ENCODE assay signal across 19 cellular contexts in genomic region chr13:20241593-20241992, GRCh38. TPM values are rescaled to one million over a fixed set of nuclear protein-coding genes. Genes with fewer than 3 reads are reported as not detected.
DNase-seq lines count a peak whose midpoint lies in the region; ATAC-seq and FAIRE-seq lines count a peak whose summit lies in the region.
"Had no signal": no experiment of that assay in that cellular context is flagged by ENCODE, and none has a peak within 500 bp of the region (broad histone marks: within the 10 kb centered on the region; RNA-seq: fewer than 3 reads in every experiment).

No MANE protein-coding gene starts in this region.

- peaks cover 0 to 7% (median 0%) of the 10 kb centered on the region in 8 donors for H3K9me3 Mint-ChIP-seq in CD4-positive, alpha-beta memory T cell
- H3K9me3 Mint-ChIP-seq: CD8-positive, alpha-beta memory T cell had no signal

- H3K27ac Mint-ChIP-seq in CD4-positive, alpha-beta memory T cell = peak overlapping the region in 1 of 7 donors; percentile 53
- H3K27ac Mint-ChIP-seq: CD14-positive monocyte; CD8-positive, alpha-beta memory T cell; GM23338 had no signal

- H3K36me3 ChIP-seq in small intestine (ENCODE audit: control insufficient read depth in 2 of 2, insufficient read depth in 2 of 2, low read length in 2 of 2) = no peaks in the 10 kb centered on the region
- H3K36me3 ChIP-seq in CD4-positive, alpha-beta memory T cell (ENCODE audit: insufficient read depth, low read length) = no peaks in the 10 kb centered on the region

- CTCF ChIA-PET in CD4-positive, alpha-beta memory T cell (lab: Charles Lee; ENCODE audit: partially characterized antibody) = interaction anchor here (1.2 kb wide), 1 partner anchor 45 kb away, joined by 3 read pairs; no protein-coding TSS in a partner anchor

- POLR2A ChIA-PET in CD4-positive, alpha-beta memory T cell (lab: Charles Lee; ENCODE audit: partially characterized antibody) = no interaction called here

- 30 to 60% (median 45%) methylated on average over 2 of the region's 2 CpGs for WGBS in small intestine, 3 donors

- no peak overlapping the region for H3K4me3 Mint-ChIP-seq in CD4-positive, alpha-beta memory T cell
- H3K4me3 Mint-ChIP-seq: CD14-positive monocyte; CD8-positive, alpha-beta memory T cell; GM23338 had no signal

- peaks cover 0 to 4% of the 10 kb centered on the region in 2 donors for H3K4me1 ChIP-seq in small intestine (ENCODE audit: control insufficient read depth in 2 of 2, insufficient read depth in 1 of 2, low read depth in 1 of 2, low read length in 1 of 2)
- no peaks in the 10 kb centered on the region for H3K4me1 ChIP-seq in CD4-positive, alpha-beta memory T cell (ENCODE audit: insufficient read depth, low read length)
- H3K4me1 ChIP-seq: Caco-2 had no signal

- DNase-seq in DMS79 treated with DMSO at 0.1 percent for 48 hours (lab: John Stamatoyannopoulos, UW) (peak; percentile 7), DMS79 (lab: John Stamatoyannopoulos, UW) (no peak), Right ventricle myocardium superior (no peak), left cardiac atrium (no peak), left lobe of liver (ENCODE audit: low spot score) (no peak), small intestine (peak; percentile 58), OCI-M2 (lab: John Stamatoyannopoulos, UW; ENCODE audit: unreplicated experiment) (no peak)
- no peak for DNase-seq in CD4-positive, alpha-beta memory T cell
- DNase-seq: Caco-2; CD8-positive, alpha-beta memory T cell; H7 had no signal

- H3K4me1 Mint-ChIP-seq in CD4-positive, alpha-beta memory T cell = peaks cover 0 to 6% (median 2%) of the 10 kb centered on the region in 4 donors
- H3K4me1 Mint-ChIP-seq: GM23338 had no signal

- no peak for FAIRE-seq in small intestine (lab: Jason Lieb, UNC)
- FAIRE-seq: GM12878, GM18507 had no signal

- H3K9me3 ChIP-seq in small intestine (ENCODE audit: control insufficient read depth, low read depth) = no peaks in the 10 kb centered on the region
- H3K9me3 ChIP-seq in CD4-positive, alpha-beta memory T cell (ENCODE audit: control insufficient read depth in 1 of 2, low read length in 2 of 2) = no peaks in the 10 kb centered on the region

- H3K4me3 ChIP-seq in small intestine (ENCODE audit: low read depth in 1 of 2, low read length in 2 of 2) = no peak overlapping the region
- H3K4me3 ChIP-seq in CD4-positive, alpha-beta memory T cell (ENCODE audit: low read length in 2 of 2) = no peak overlapping the region
- H3K4me3 ChIP-seq: GM12878, GM23338 had no signal

- no peaks in the 10 kb centered on the region for H3K36me3 Mint-ChIP-seq in CD4-positive, alpha-beta memory T cell
- H3K36me3 Mint-ChIP-seq: CD14-positive monocyte had no signal

- peak; percentile 27 for ATAC-seq in Right ventricle myocardium superior (ENCODE audit: poor library complexity)
- no peak for ATAC-seq in left cardiac atrium
- ATAC-seq in left lobe of liver = peak; percentile 46
- ATAC-seq: GM12878, GM23338 had no signal

- H3K27me3 Mint-ChIP-seq in CD4-positive, alpha-beta memory T cell = peaks cover 15 to 18% of the 10 kb centered on the region in 2 donors

- intact Hi-C loops in Right ventricle myocardium superior (cut with DNase I) = no loop called here
- intact Hi-C loops in left cardiac atrium (cut with DNase I) = no loop called here
- intact Hi-C loops in CD4-positive, alpha-beta memory T cell (cut with micrococcal nuclease) = no loop called here

- H3K27ac ChIP-seq in small intestine (ENCODE audit: low read depth in 1 of 2, low read length in 1 of 2) = no peak overlapping the region
- no peak overlapping the region for H3K27ac ChIP-seq in CD4-positive, alpha-beta memory T cell (ENCODE audit: low read depth, low read length)
- H3K27ac ChIP-seq: 22Rv1 had no signal

- peaks cover 0 to 2% of the 10 kb centered on the region in 2 donors for H3K27me3 ChIP-seq in small intestine (ENCODE audit: control insufficient read depth in 2 of 2, insufficient read depth in 2 of 2, low read length in 2 of 2)
- no peaks in the 10 kb centered on the region for H3K27me3 ChIP-seq in CD4-positive, alpha-beta memory T cell (ENCODE audit: insufficient read depth, low read length)

RNA-seq across cellular contexts. Expression of gene GJB6, which starts 9.5 kb away (rescaled TPM):
- total RNA-seq in Right ventricle myocardium superior (not detected), left cardiac atrium (not detected), left lobe of liver (not detected)
- polyA plus RNA-seq in small intestine = under 1 TPM in 1 of 3 donors, not detected in 2; 0.12 TPM
- under 1 TPM in 1 of 2 experiments, not detected in 1; 0.69 TPM for total RNA-seq in CD4-positive, alpha-beta memory T cell
- not detected for polyA plus RNA-seq in CD4-positive, alpha-beta memory T cell
- total RNA-seq: A673, Caco-2, Daoy, GM12878, GM23338, H7 had no signal
- polyA plus RNA-seq: BJ; CD14-positive monocyte; CD8-positive, alpha-beta memory T cell; GM23338 had no signal

RNA-seq across cellular contexts. Expression of gene GJB2, which starts 48.9 kb away (rescaled TPM):
- total RNA-seq in Right ventricle myocardium superior = 0.38 TPM
- under 1 TPM in 1 of 2 donors, not detected in 1; 0.27 TPM for total RNA-seq in left cardiac atrium
- 30.7 TPM for total RNA-seq in left lobe of liver
- polyA plus RNA-seq in small intestine = 10 to 100 TPM in 1 of 3 donors, 1 to 10 TPM in 2; 8.9 to 15.9 (median 9.4) TPM
- total RNA-seq in CD4-positive, alpha-beta memory T cell = not detected
- not detected for polyA plus RNA-seq in CD4-positive, alpha-beta memory T cell
- total RNA-seq: A673, GM23338 had no signal
- polyA plus RNA-seq: BJ; CD14-positive monocyte; CD8-positive, alpha-beta memory T cell; GM23338 had no signal

Comparison
In these comparisons a context has a peak if more than half of its experiments do, and no peak if none do; other contexts are left out.
1. DNase-seq: peak in DMS79 treated with DMSO at 0.1 percent for 48 hours (single experiment) and small intestine (single experiment); none in DMS79 (single experiment), Right ventricle myocardium superior (single experiment), left cardiac atrium (single experiment), left lobe of liver (single experiment), OCI-M2 (single experiment) and CD4-positive, alpha-beta memory T cell (0 of 5).
2. ATAC-seq: peak in Right ventricle myocardium superior (single experiment) and left lobe of liver (single experiment); none in left cardiac atrium (0 of 2).
3. RNA of gene GJB2, which starts 48.9 kb away (total RNA-seq): 30.7 TPM in left lobe of liver (single experiment); 0.38 TPM in Right ventricle myocardium superior (single experiment), 0.27 TPM in left cardiac atrium and not detected in CD4-positive, alpha-beta memory T cell; every median in the first group is over 10 times any median in the second.